In the genomic region with DNA sequence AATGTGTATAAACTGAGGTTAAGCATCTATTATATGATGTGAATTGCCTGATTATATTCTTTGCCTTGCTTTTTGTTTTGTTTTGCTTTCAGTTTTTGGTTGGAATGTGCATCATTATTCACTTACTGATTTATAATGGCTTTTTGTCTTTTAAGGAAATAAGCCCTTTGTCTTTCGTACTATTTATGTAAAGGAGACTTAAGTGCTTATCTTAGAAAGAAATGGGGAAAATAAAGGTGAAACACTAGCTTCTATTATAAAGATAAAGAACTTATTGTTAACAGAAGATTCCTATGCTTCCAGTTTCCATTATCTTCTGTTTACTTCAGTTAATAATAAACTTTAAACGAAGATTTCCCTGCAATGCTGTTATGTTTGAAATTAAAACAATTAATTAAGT, we compare ENCODE assay signal across 16 cellular contexts. TPM values are rescaled to one million over a fixed set of nuclear protein-coding genes. Genes with fewer than 3 reads are reported as not detected.
DNase-seq lines count a peak whose midpoint lies in the region; ATAC-seq and TF ChIP-seq lines count a peak whose summit lies in the region.
"Had no signal": no experiment of that assay in that cellular context is flagged by ENCODE, and none has a peak within 500 bp of the region (broad histone marks: within the 10 kb centered on the region; RNA-seq: fewer than 3 reads in every experiment).

No MANE protein-coding gene starts in this region.

- H3K9ac ChIP-seq in HUES48 (ENCODE audit: low read depth, low read length), result 0 out of 2 replicates have a peak overlapping the region, but pooled peaks have one; percentile 0

- H3K36me3 ChIP-seq in HUES48 (ENCODE audit: control insufficient read depth, insufficient read depth, low read length), result no peaks in the 10 kb centered on the region
- H3K36me3 ChIP-seq in hepatocyte (replicated peaks; ENCODE audit: insufficient read depth, low read depth), result no peaks in the 10 kb centered on the region
- H3K36me3 ChIP-seq in heart left ventricle, result no peaks in the 10 kb centered on the region

- peaks cover 75% of the 10 kb centered on the region for H3K4me1 Mint-ChIP-seq in WTC11
- H3K4me1 Mint-ChIP-seq: B cell had no signal

- no peaks in the 10 kb centered on the region for H3K27me3 ChIP-seq in HUES48 (ENCODE audit: control insufficient read depth, insufficient read depth, low read length)
- H3K27me3 ChIP-seq in hepatocyte, result no peaks in the 10 kb centered on the region
- no peaks in the 10 kb centered on the region for H3K27me3 ChIP-seq in heart left ventricle

- POLR2A ChIA-PET in WTC11 (lab: Charles Lee), result no interaction called here

- no peak for ATAC-seq in WTC11
- ATAC-seq in GM21717 (IDR thresholded peaks at IDR 0.05; ENCODE audit: unreplicated experiment), result no peak
- ATAC-seq in heart left ventricle, result no peak
- ATAC-seq: GM12878, HepG2 had no signal

- H3K36me3 Mint-ChIP-seq in WTC11, result no peaks in the 10 kb centered on the region

- H4K20me1 ChIP-seq in hepatocyte (ENCODE audit: insufficient read depth, poor library complexity, severe bottlenecking), result no peaks in the 10 kb centered on the region

- no peak overlapping the region for H3K4me3 Mint-ChIP-seq in WTC11
- H3K4me3 Mint-ChIP-seq: B cell; CD4-positive, alpha-beta T cell; HFFc6 had no signal

- TF ChIP-seq CTCF in WTC11 (IDR thresholded peaks at IDR 0.05) (no peak), hepatocyte (IDR thresholded peaks at IDR 0.05; ENCODE audit: poor library complexity) (no peak), heart left ventricle (IDR thresholded peaks at IDR 0.05) (no peak)

- H3K79me2 ChIP-seq in hepatocyte, result no peaks in the 10 kb centered on the region

- no peaks in the 10 kb centered on the region for H3K9me3 Mint-ChIP-seq in WTC11
- H3K9me3 Mint-ChIP-seq: CD4-positive, alpha-beta T cell; HFFc6 had no signal

- H3K27me3 Mint-ChIP-seq in WTC11 (ENCODE audit: low read depth), result no peaks in the 10 kb centered on the region

- CTCF ChIA-PET in WTC11 (lab: Charles Lee), result no interaction called here

- H3K9me2 ChIP-seq in hepatocyte (replicated peaks; ENCODE audit: insufficient read depth), result no peaks in the 10 kb centered on the region

- H2AFZ ChIP-seq in hepatocyte, result no peak overlapping the region

- H3K4me3 ChIP-seq in HUES48 (ENCODE audit: low read depth, low read length) (no peak overlapping the region; the same call in 1 of the 2 replicates), hepatocyte (no peak overlapping the region), heart left ventricle (no peak overlapping the region)
- H3K4me3 ChIP-seq: GM12878 had no signal

- 7% methylated on average over 2 of the region's 2 CpGs for WGBS in hepatocyte (ENCODE audit: low lambda C conversion rate, missing lambda C conversion rate)
- WGBS in heart left ventricle, 4 donors, result 24 to 34% (median 29%) methylated on average over 2 of the region's 2 CpGs

- no peak for DNase-seq in WTC11 (ENCODE audit: low spot score)
- DNase-seq in hepatocyte (ENCODE audit: low spot score), result no peak
- no peak for DNase-seq in NCI-H146 treated with DMSO at 0.1 percent for 48 hours (lab: John Stamatoyannopoulos, UW; ENCODE audit: unreplicated experiment)
- DNase-seq in NCI-H524 (lab: John Stamatoyannopoulos, UW), result no peak
- no peak for DNase-seq in heart left ventricle
- DNase-seq: C1 segment of cervical spinal cord; CD4-positive, alpha-beta T cell; DMS79; GOT3; HCEC 1CT; HFFc6 had no signal

- no peak for TF ChIP-seq POLR2A in heart left ventricle (IDR thresholded peaks at IDR 0.05)

- H3K9me3 ChIP-seq in HUES48 (ENCODE audit: control insufficient read depth, insufficient read depth, low read length) (no peaks in the 10 kb centered on the region), hepatocyte (ENCODE audit: low read depth) (no peaks in the 10 kb centered on the region), heart left ventricle (no peaks in the 10 kb centered on the region)

- peak overlapping the region; percentile 71 for H3K27ac Mint-ChIP-seq in WTC11
- H3K27ac Mint-ChIP-seq: B cell; CD4-positive, alpha-beta T cell; HFFc6 had no signal

- H3K27ac ChIP-seq in HUES48 (ENCODE audit: low read depth, low read length), result peak overlapping the region; percentile 84
- no peak overlapping the region for H3K27ac ChIP-seq in hepatocyte
- H3K27ac ChIP-seq in heart left ventricle, result no peak overlapping the region

- H3K4me1 ChIP-seq in HUES48 (ENCODE audit: control insufficient read depth, insufficient read depth, low read length), result peaks cover 70% of the 10 kb centered on the region
- H3K4me1 ChIP-seq in hepatocyte (ENCODE audit: insufficient read depth), result no peaks in the 10 kb centered on the region
- H3K4me1 ChIP-seq in heart left ventricle, result no peaks in the 10 kb centered on the region

- intact Hi-C loops in heart left ventricle (cut with DNase I), result no loop called here

- H3K4me2 ChIP-seq in hepatocyte, result peak overlapping the region; percentile 3

TF ChIP-seq in WTC11, 78 proteins besides CTCF, POLR2A, EP300 and RAD21 (continues in another document):
- TF ChIP-seq FOXK1 (CRISPR knock-in tag; IDR thresholded peaks at IDR 0.05) (no peak), CREM (CRISPR knock-in tag; IDR thresholded peaks at IDR 0.05) (no peak), SP1 (CRISPR knock-in tag; conservative IDR thresholded peaks at IDR 0.05) (no peak), NFYB (CRISPR knock-in tag; conservative IDR thresholded peaks at IDR 0.05; ENCODE audit: low read depth) (no peak), GRHL2 (CRISPR knock-in tag; IDR thresholded peaks at IDR 0.05; ENCODE audit: insufficient replicate concordance, severe bottlenecking) (no peak), TP53 (CRISPR knock-in tag; IDR thresholded peaks at IDR 0.05) (no peak), KAT7 (CRISPR knock-in tag; IDR thresholded peaks at IDR 0.05; ENCODE audit: borderline replicate concordance) (no peak), OVOL2 (CRISPR knock-in tag; IDR thresholded peaks at IDR 0.05; ENCODE audit: borderline replicate concordance) (no peak), JAZF1 (CRISPR knock-in tag; IDR thresholded peaks at IDR 0.05) (no peak)
- TF ChIP-seq, protein P1, sequence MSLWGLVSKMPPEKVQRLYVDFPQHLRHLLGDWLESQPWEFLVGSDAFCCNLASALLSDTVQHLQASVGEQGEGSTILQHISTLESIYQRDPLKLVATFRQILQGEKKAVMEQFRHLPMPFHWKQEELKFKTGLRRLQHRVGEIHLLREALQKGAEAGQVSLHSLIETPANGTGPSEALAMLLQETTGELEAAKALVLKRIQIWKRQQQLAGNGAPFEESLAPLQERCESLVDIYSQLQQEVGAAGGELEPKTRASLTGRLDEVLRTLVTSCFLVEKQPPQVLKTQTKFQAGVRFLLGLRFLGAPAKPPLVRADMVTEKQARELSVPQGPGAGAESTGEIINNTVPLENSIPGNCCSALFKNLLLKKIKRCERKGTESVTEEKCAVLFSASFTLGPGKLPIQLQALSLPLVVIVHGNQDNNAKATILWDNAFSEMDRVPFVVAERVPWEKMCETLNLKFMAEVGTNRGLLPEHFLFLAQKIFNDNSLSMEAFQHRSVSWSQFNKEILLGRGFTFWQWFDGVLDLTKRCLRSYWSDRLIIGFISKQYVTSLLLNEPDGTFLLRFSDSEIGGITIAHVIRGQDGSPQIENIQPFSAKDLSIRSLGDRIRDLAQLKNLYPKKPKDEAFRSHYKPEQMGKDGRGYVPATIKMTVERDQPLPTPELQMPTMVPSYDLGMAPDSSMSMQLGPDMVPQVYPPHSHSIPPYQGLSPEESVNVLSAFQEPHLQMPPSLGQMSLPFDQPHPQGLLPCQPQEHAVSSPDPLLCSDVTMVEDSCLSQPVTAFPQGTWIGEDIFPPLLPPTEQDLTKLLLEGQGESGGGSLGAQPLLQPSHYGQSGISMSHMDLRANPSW (CRISPR knock-in tag; conservative IDR thresholded peaks at IDR 0.05; ENCODE audit: low read depth), result no peak
- TF ChIP-seq, protein P2, sequence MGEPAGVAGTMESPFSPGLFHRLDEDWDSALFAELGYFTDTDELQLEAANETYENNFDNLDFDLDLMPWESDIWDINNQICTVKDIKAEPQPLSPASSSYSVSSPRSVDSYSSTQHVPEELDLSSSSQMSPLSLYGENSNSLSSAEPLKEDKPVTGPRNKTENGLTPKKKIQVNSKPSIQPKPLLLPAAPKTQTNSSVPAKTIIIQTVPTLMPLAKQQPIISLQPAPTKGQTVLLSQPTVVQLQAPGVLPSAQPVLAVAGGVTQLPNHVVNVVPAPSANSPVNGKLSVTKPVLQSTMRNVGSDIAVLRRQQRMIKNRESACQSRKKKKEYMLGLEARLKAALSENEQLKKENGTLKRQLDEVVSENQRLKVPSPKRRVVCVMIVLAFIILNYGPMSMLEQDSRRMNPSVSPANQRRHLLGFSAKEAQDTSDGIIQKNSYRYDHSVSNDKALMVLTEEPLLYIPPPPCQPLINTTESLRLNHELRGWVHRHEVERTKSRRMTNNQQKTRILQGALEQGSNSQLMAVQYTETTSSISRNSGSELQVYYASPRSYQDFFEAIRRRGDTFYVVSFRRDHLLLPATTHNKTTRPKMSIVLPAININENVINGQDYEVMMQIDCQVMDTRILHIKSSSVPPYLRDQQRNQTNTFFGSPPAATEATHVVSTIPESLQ (CRISPR knock-in tag; IDR thresholded peaks at IDR 0.05), result no peak
- TF ChIP-seq, protein P3, sequence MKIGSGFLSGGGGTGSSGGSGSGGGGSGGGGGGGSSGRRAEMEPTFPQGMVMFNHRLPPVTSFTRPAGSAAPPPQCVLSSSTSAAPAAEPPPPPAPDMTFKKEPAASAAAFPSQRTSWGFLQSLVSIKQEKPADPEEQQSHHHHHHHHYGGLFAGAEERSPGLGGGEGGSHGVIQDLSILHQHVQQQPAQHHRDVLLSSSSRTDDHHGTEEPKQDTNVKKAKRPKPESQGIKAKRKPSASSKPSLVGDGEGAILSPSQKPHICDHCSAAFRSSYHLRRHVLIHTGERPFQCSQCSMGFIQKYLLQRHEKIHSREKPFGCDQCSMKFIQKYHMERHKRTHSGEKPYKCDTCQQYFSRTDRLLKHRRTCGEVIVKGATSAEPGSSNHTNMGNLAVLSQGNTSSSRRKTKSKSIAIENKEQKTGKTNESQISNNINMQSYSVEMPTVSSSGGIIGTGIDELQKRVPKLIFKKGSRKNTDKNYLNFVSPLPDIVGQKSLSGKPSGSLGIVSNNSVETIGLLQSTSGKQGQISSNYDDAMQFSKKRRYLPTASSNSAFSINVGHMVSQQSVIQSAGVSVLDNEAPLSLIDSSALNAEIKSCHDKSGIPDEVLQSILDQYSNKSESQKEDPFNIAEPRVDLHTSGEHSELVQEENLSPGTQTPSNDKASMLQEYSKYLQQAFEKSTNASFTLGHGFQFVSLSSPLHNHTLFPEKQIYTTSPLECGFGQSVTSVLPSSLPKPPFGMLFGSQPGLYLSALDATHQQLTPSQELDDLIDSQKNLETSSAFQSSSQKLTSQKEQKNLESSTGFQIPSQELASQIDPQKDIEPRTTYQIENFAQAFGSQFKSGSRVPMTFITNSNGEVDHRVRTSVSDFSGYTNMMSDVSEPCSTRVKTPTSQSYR (CRISPR knock-in tag; IDR thresholded peaks at IDR 0.05), result no peak

RNA-seq across cellular contexts. Expression of a gene that starts 23.3 kb away (rescaled TPM):
- 858 to 964 TPM (median 935 TPM) in 3 replicates for total RNA-seq in WTC11 (2021)
- total RNA-seq in hepatocyte, result 541 and 620 TPM in 2 replicates
- 1,020 and 1,056 TPM in 2 replicates for polyA plus RNA-seq in hepatocyte
- 1,000 to 10,000 TPM; 1,038 to 2,399 (median 1,758) TPM for total RNA-seq in heart left ventricle
- 1,000 to 10,000 TPM; 1,942 to 3,656 TPM for polyA plus RNA-seq in heart left ventricle
